ENCODE assay signal across 12 cellular contexts in the genomic region with DNA sequence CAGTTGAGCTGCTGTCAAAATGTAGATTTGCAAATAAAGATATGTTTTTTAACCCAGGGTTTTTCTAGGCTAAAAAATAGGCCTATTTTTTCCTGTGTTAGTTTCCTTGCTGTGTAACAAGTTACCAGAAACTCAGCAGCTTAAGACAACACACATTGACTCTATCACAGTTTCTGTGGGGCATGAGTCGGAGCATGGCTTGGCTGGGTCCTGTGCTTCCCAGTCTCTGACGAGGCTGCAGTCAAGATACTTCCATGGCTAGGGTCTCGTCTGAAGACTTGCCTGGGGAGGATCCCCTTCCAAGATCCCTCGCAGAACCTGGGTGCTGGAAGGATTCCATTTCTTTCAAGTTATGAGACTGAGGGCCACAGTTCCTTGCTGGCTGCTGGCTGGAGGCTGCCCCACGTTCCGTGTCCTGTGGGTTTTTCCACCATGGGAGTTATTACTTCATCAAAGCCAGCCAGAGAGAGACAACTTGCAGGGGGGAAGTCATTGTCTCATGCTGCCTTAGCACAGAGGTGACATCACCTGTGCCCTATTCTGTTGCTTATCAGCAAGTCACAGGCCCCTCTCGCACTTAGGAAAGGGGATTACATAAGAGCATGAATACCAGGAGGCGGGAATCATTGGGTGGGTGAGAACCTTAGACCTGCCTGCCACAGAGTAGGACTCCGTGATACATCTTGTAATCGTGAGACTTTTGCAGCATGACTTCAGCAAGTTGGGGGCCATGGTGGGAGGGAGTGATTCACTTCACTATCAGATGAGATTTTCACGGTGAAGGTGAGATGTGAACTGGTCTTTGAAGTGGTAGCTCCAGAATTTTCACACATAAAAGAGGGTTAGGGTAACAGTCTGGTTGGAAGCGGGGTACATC.
DNase-seq lines count a peak whose midpoint lies in the region; ATAC-seq, FAIRE-seq and TF ChIP-seq lines count a peak whose summit lies in the region.
"Had no signal": no experiment of that assay in that cellular context is flagged by ENCODE, and none has a peak within 500 bp of the region (broad histone marks: within the 10 kb centered on the region; RNA-seq: fewer than 3 reads in every experiment).

No MANE protein-coding gene starts in this region.

- CTCF ChIA-PET in K562 (lab: Yijun Ruan, JAX; ENCODE audit: low intra/inter-chr PET ratio) = no interaction called here

- WGBS in K562 (ENCODE audit: insufficient coverage, low coverage, missing lambda C conversion rate) = 13% methylated on average over 12 of the region's 12 CpGs

- TF ChIP-seq EP300 in K562 (IDR thresholded peaks at IDR 0.05; ENCODE audit: low read length) = peak; percentile 87

- H3K27ac Mint-ChIP-seq in HFFc6 = peak overlapping the region; percentile 49
- peak overlapping the region; percentile 18 to 79 (median 59) for H3K27ac Mint-ChIP-seq in naive B cell

- H3K9ac ChIP-seq in K562 (ENCODE audit: insufficient read depth in 1 of 2, low read depth in 2 of 2, low read length in 2 of 2) = peak overlapping the region; percentile 64 to 83; a peak in 3 of 4 replicates

- TF ChIP-seq CTCF in HFFc6 (IDR thresholded peaks at IDR 0.05) (no peak), K562 (IDR thresholded peaks at IDR 0.05 in 2 of 3, conservative IDR thresholded peaks at IDR 0.05 in 1 of 3; ENCODE audit: insufficient read depth in 2 of 3, low read depth in 1 of 3, low read length in 3 of 3) (no peak)

- no peak overlapping the region for H2AFZ ChIP-seq in K562 (ENCODE audit: low read depth, low read length)

- in situ Hi-C loops in K562 (cut with MboI) = no loop called here

- no peaks in the 10 kb centered on the region for H3K27me3 ChIP-seq in K562 (ENCODE audit: control insufficient read depth in 2 of 2, insufficient read depth in 2 of 2, low read length in 2 of 2)
- H3K27me3 ChIP-seq: colonic mucosa had no signal

- peaks cover 98% of the 10 kb centered on the region for H3K79me2 ChIP-seq in K562 (ENCODE audit: control insufficient read depth, insufficient read depth, low read length)

- H3K9me3 Mint-ChIP-seq in HFFc6 = no peaks in the 10 kb centered on the region
- no peaks in the 10 kb centered on the region for H3K9me3 Mint-ChIP-seq in naive B cell

- H3K36me3 Mint-ChIP-seq in HFFc6 (ENCODE audit: low read depth) (peaks cover 8% of the 10 kb centered on the region; the same call in 1 of the 2 replicates), naive B cell (no peaks in the 10 kb centered on the region)

- H3K9me3 ChIP-seq in K562 (replicated peaks; ENCODE audit: control insufficient read depth, insufficient read depth, low read depth, low read length) = no peaks in the 10 kb centered on the region
- H3K9me3 ChIP-seq: colonic mucosa, thoracic aorta had no signal

- H3K9me1 ChIP-seq in K562 (ENCODE audit: control insufficient read depth, insufficient read depth, low read length) = peaks cover 8% of the 10 kb centered on the region

- POLR2A ChIA-PET in K562 (lab: Yijun Ruan, JAX) = interaction anchor here (0.7 to 1.9 kb wide), 4 partner anchors 8 to 26 kb away, joined by 3 to 8 read pairs (median 5); no protein-coding TSS in a partner anchor

- H3K4me3 Mint-ChIP-seq in HFFc6 (no peak overlapping the region), naive B cell (peak overlapping the region in 1 of 8 donors; percentile 55)

- TF ChIP-seq RAD21 in K562 (CRISPR knock-in tag; conservative IDR thresholded peaks at IDR 0.05 in 1 of 2, IDR thresholded peaks at IDR 0.05 in 1 of 2) = no peak

- H4K20me1 ChIP-seq in K562 (replicated peaks; ENCODE audit: control insufficient read depth, insufficient read depth, low read length) = peaks cover 64% of the 10 kb centered on the region

- DNase-seq in A172 (ENCODE audit: low spot score) (peak; percentile 26), HFFc6 (no peak), K562 (ENCODE audit: extremely low read depth in 1 of 4, low spot score in 3 of 4) (peak; percentile 65 to 85 (median 74)), naive B cell (no peak), NCI-H1105 (lab: John Stamatoyannopoulos, UW) (no peak), HPDE6-E6E7 (ENCODE audit: extremely low spot score) (no peak)
- DNase-seq: colonic mucosa, NCI-H510A treated with DMSO at 0.1 percent for 48 hours, retina had no signal

- peak overlapping the region; percentile 76 for H3K27ac ChIP-seq in K562 (ENCODE audit: extremely low read depth, low read depth, low read length)
- H3K27ac ChIP-seq: colonic mucosa, thoracic aorta had no signal

- H3K36me3 ChIP-seq in K562 (ENCODE audit: control insufficient read depth, insufficient read depth, low read length) = no peaks in the 10 kb centered on the region
- H3K36me3 ChIP-seq: colonic mucosa, thoracic aorta had no signal

- H3K4me2 ChIP-seq in K562 (ENCODE audit: insufficient read depth, low read length) = peak overlapping the region; percentile 61

- intact Hi-C loops in K562 (cut with micrococcal nuclease) = loop anchor here (5.0 kb wide), 2 partner anchors 33 to 77 kb away; a partner anchor contains a TSS

- H3K4me1 Mint-ChIP-seq in HFFc6 (ENCODE audit: low read depth) (peaks cover 37% of the 10 kb centered on the region), naive B cell (peaks cover 54 to 69% (median 68%) of the 10 kb centered on the region in 3 donors)

- H3K27me3 Mint-ChIP-seq in HFFc6 (ENCODE audit: insufficient read depth) (0 out of 2 replicates have a peak, but pooled peaks cover under 1% of the 10 kb centered on the region), naive B cell (no peaks in the 10 kb centered on the region)

- ATAC-seq in K562 (peak; percentile 78), naive B cell (ENCODE audit: low read depth in 2 of 2) (no peak), HG03139 (IDR thresholded peaks at IDR 0.05; ENCODE audit: unreplicated experiment) (no peak), GM21529 (IDR thresholded peaks at IDR 0.05; ENCODE audit: unreplicated experiment) (no peak)

- no peak overlapping the region for H3K4me3 ChIP-seq in K562
- H3K4me3 ChIP-seq: colonic mucosa, thoracic aorta had no signal

- peaks cover 24 to 43% of the 10 kb centered on the region in 2 experiments for H3K4me1 ChIP-seq in K562 (replicated peaks in 1 of 2; ENCODE audit: control insufficient read depth in 2 of 2, insufficient read depth in 2 of 2, low read length in 2 of 2)
- H3K4me1 ChIP-seq: colonic mucosa had no signal

- no peak for TF ChIP-seq POLR2A in K562 (conservative IDR thresholded peaks at IDR 0.05)

- BruUV-seq in K562 (replicated peaks; lab: Mats Ljungman, UMichigan) = no TSS peak

- peak; percentile 84 for FAIRE-seq in K562 (lab: Jason Lieb, UNC)

TF ChIP-seq in K562, 482 proteins besides CTCF, POLR2A, EP300 and RAD21 (continues in another document):
- TF ChIP-seq, protein P1, sequence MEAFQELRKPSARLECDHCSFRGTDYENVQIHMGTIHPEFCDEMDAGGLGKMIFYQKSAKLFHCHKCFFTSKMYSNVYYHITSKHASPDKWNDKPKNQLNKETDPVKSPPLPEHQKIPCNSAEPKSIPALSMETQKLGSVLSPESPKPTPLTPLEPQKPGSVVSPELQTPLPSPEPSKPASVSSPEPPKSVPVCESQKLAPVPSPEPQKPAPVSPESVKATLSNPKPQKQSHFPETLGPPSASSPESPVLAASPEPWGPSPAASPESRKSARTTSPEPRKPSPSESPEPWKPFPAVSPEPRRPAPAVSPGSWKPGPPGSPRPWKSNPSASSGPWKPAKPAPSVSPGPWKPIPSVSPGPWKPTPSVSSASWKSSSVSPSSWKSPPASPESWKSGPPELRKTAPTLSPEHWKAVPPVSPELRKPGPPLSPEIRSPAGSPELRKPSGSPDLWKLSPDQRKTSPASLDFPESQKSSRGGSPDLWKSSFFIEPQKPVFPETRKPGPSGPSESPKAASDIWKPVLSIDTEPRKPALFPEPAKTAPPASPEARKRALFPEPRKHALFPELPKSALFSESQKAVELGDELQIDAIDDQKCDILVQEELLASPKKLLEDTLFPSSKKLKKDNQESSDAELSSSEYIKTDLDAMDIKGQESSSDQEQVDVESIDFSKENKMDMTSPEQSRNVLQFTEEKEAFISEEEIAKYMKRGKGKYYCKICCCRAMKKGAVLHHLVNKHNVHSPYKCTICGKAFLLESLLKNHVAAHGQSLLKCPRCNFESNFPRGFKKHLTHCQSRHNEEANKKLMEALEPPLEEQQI (IDR thresholded peaks at IDR 0.05) = no peak
- TF ChIP-seq TEAD2 (tag; IDR thresholded peaks at IDR 0.05) (peak; percentile 28; the same call in 1 of the 2 replicates), TCFL5 (CRISPR knock-in tag; conservative IDR thresholded peaks at IDR 0.05) (no peak), CTBP1 (IDR thresholded peaks at IDR 0.05; ENCODE audit: borderline replicate concordance) (peak; percentile 95), ZNF507 (tag; conservative IDR thresholded peaks at IDR 0.05) (no peak), NFE2 (IDR thresholded peaks at IDR 0.05; ENCODE audit: low read depth) (no peak; the same call in 1 of the 2 replicates), NCOA6 (IDR thresholded peaks at IDR 0.05) (no peak), GATAD2A (IDR thresholded peaks at IDR 0.05) (0 out of 2 replicates have a peak, but pooled peaks have one; percentile 70), PML (IDR thresholded peaks at IDR 0.05; ENCODE audit: low read length) (peak; percentile 72), NCOR1 (IDR thresholded peaks at IDR 0.05) (peak; percentile 82)
- TF ChIP-seq, protein P2, sequence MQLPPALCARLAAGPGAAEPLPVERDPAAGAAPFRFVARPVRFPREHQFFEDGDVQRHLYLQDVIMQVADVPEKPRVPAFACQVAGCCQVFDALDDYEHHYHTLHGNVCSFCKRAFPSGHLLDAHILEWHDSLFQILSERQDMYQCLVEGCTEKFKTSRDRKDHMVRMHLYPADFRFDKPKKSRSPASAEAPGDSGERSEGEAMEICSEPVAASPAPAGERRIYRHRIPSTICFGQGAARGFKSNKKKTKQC (CRISPR knock-in tag; IDR thresholded peaks at IDR 0.05) = no peak
- TF ChIP-seq, protein P3, sequence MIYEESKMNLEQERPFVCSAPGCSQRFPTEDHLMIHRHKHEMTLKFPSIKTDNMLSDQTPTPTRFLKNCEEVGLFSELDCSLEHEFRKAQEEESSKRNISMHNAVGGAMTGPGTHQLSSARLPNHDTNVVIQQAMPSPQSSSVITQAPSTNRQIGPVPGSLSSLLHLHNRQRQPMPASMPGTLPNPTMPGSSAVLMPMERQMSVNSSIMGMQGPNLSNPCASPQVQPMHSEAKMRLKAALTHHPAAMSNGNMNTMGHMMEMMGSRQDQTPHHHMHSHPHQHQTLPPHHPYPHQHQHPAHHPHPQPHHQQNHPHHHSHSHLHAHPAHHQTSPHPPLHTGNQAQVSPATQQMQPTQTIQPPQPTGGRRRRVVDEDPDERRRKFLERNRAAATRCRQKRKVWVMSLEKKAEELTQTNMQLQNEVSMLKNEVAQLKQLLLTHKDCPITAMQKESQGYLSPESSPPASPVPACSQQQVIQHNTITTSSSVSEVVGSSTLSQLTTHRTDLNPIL (CRISPR knock-in tag; IDR thresholded peaks at IDR 0.05) = no peak
- TF ChIP-seq, protein P4, sequence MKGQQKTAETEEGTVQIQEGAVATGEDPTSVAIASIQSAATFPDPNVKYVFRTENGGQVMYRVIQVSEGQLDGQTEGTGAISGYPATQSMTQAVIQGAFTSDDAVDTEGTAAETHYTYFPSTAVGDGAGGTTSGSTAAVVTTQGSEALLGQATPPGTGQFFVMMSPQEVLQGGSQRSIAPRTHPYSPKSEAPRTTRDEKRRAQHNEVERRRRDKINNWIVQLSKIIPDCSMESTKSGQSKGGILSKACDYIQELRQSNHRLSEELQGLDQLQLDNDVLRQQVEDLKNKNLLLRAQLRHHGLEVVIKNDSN (CRISPR knock-in tag; IDR thresholded peaks at IDR 0.05) = no peak

Comparison
In these comparisons a context has a peak if more than half of its experiments do, and no peak if none do; other contexts are left out.
1. DNase-seq: peak in A172 (single experiment) and K562 (4 of 4); none in HFFc6 (single experiment), naive B cell (single experiment), NCI-H1105 (single experiment) and HPDE6-E6E7 (single experiment).